In the genomic region with DNA sequence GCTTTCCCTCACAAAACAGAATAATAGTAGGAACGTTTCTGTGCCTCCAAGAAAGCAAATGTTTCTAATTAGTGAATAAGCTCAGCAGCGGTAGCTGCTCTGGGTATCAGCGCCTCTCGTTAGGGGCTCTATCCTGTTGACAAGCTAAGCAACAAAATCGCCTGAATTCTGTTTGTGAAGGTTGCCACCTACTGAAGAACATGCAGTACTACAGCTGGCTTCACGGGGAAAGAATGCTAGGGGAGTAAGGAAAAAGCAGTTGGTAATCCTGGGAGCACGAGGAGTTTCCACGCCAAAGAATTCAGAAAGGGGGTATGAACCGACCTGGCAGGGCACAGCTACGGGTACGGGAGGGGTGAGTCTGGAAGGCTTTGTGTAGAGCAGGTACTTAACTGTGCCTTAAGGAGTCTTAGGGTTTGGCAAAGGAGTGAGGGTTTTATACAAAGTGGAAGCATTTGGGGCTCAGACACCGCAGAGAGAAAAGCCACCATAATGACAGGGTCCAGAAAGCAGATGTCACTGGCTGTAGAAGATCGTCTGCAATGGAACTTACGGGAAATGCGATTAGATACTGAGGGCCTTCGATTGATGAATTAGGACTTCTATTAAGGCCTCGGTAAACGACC, we compare ENCODE assay signal across 7 cellular contexts.
DNase-seq lines count a peak whose midpoint lies in the region; ATAC-seq and TF ChIP-seq lines count a peak whose summit lies in the region.

No MANE protein-coding gene starts in this region.

- no peaks in the 10 kb centered on the region for H3K9me3 Mint-ChIP-seq in activated naive CD8-positive, alpha-beta T cell treated with anti-CD3 and anti-CD28 coated beads, Interleukin-2, amount 10 ng/mL, durations not matched to agents 7 days and 5 days

- H3K27ac ChIP-seq in RWPE2 (ENCODE audit: poor library complexity, severe bottlenecking) = no peak overlapping the region
- H3K27ac ChIP-seq in heart left ventricle = no peak overlapping the region

- intact Hi-C loops in heart left ventricle (cut with DNase I) = loop anchor here in 9 of 10 donors (2.0 to 10.0 kb wide), 4 partner anchors 30 to 523 kb away; no protein-coding TSS in a partner anchor

- POLR2A ChIA-PET in activated naive CD8-positive, alpha-beta T cell treated with anti-CD3 and anti-CD28 coated beads, Interleukin-2, amount 10 ng/mL, durations not matched to agents 7 days and 5 days (lab: Charles Lee) = interaction anchor here (0.7 kb wide), 1 partner anchor 31 kb away, joined by 4 read pairs; no protein-coding TSS in a partner anchor

- 27 to 29% (median 28%) methylated on average over 18 of the region's 18 CpGs for WGBS in heart left ventricle, 4 donors

- H3K4me1 ChIP-seq in HAP-1 (peaks cover 3% of the 10 kb centered on the region), Loucy (ENCODE audit: insufficient read depth, low read length, poor library complexity, severe bottlenecking) (peaks cover 9% of the 10 kb centered on the region), RWPE2 (ENCODE audit: insufficient read depth, poor library complexity, severe bottlenecking) (no peaks in the 10 kb centered on the region), heart left ventricle (peaks cover 0 to 8% (median 0%) of the 10 kb centered on the region in 12 donors)

- no peak overlapping the region for H3K27ac Mint-ChIP-seq in activated naive CD8-positive, alpha-beta T cell treated with anti-CD3 and anti-CD28 coated beads, Interleukin-2, amount 10 ng/mL, durations not matched to agents 7 days and 5 days

- H3K79me2 ChIP-seq in Loucy (ENCODE audit: insufficient read depth, low read length) = no peaks in the 10 kb centered on the region

- H3K36me3 Mint-ChIP-seq in activated naive CD8-positive, alpha-beta T cell treated with anti-CD3 and anti-CD28 coated beads, Interleukin-2, amount 10 ng/mL, durations not matched to agents 7 days and 5 days = no peaks in the 10 kb centered on the region

- ATAC-seq in RWPE2 (ENCODE audit: low read depth) (peak; percentile 90), heart left ventricle (peak; percentile 63 to 92 (median 84))
- ATAC-seq in activated naive CD8-positive, alpha-beta T cell treated with anti-CD3 and anti-CD28 coated beads, Interleukin-2, amount 10 ng/mL, durations not matched to agents 7 days and 5 days (ENCODE audit: low read depth) = peak; percentile 75

- H3K27me3 ChIP-seq in HAP-1 (ENCODE audit: low read depth) (no peaks in the 10 kb centered on the region), Loucy (ENCODE audit: insufficient read depth, low read length, poor library complexity, severe bottlenecking) (no peaks in the 10 kb centered on the region), RWPE2 (ENCODE audit: insufficient read depth, poor library complexity, severe bottlenecking) (no peaks in the 10 kb centered on the region), heart left ventricle (no peaks in the 10 kb centered on the region)

- H3K9me3 ChIP-seq in HAP-1 (no peaks in the 10 kb centered on the region), Loucy (ENCODE audit: insufficient read depth, low read depth, low read length) (no peaks in the 10 kb centered on the region), RWPE2 (ENCODE audit: severe bottlenecking) (no peaks in the 10 kb centered on the region), heart left ventricle (no peaks in the 10 kb centered on the region)

- no peak overlapping the region for H3K4me3 ChIP-seq in HAP-1
- H3K4me3 ChIP-seq in Loucy (ENCODE audit: low read length, poor library complexity, severe bottlenecking) = peak overlapping the region; percentile 37
- no peak overlapping the region for H3K4me3 ChIP-seq in RWPE2 (ENCODE audit: severe bottlenecking)
- H3K4me3 ChIP-seq in heart left ventricle = peak overlapping the region in 4 of 12 donors; percentile 12 to 23 (median 22)

- H3F3A ChIP-seq in Loucy (ENCODE audit: low read depth) = no peaks in the 10 kb centered on the region

- no peak for TF ChIP-seq POLR2A in heart left ventricle (IDR thresholded peaks at IDR 0.05)

- peak; percentile 52 for TF ChIP-seq CTCF in GM12801 (IDR thresholded peaks at IDR 0.05; ENCODE audit: extremely low read depth, insufficient read length)
- TF ChIP-seq CTCF in Loucy (conservative IDR thresholded peaks at IDR 0.05; ENCODE audit: low read length) = peak; percentile 97
- TF ChIP-seq CTCF in RWPE2 (IDR thresholded peaks at IDR 0.05; ENCODE audit: poor library complexity, severe bottlenecking) = peak; percentile 86
- TF ChIP-seq CTCF in heart left ventricle (IDR thresholded peaks at IDR 0.05) = peak; percentile 75 to 96 (median 88)

- peaks cover 2% of the 10 kb centered on the region for H3K27me3 Mint-ChIP-seq in activated naive CD8-positive, alpha-beta T cell treated with anti-CD3 and anti-CD28 coated beads, Interleukin-2, amount 10 ng/mL, durations not matched to agents 7 days and 5 days

- peak; percentile 72 to 73 for DNase-seq in HAP-1 (ENCODE audit: low spot score in 2 of 2)
- DNase-seq in RWPE2 (ENCODE audit: low spot score) = no peak
- DNase-seq in activated naive CD8-positive, alpha-beta T cell treated with anti-CD3 and anti-CD28 coated beads, Interleukin-2, amount 10 ng/mL, durations not matched to agents 7 days and 5 days = peak; percentile 38
- DNase-seq in heart left ventricle = peak in 4 of 5 donors; percentile 38 to 48 (median 44)
- peak; percentile 80 for DNase-seq in pons (ENCODE audit: low spot score)

- no peaks in the 10 kb centered on the region for H3K36me3 ChIP-seq in HAP-1 (replicated peaks)
- H3K36me3 ChIP-seq in Loucy (ENCODE audit: insufficient read depth, low read length) = no peaks in the 10 kb centered on the region
- no peaks in the 10 kb centered on the region for H3K36me3 ChIP-seq in RWPE2 (ENCODE audit: low read depth)
- H3K36me3 ChIP-seq in heart left ventricle = no peaks in the 10 kb centered on the region

- in situ Hi-C loops in HAP-1 (cut with MboI; ENCODE audit: low sequenced_read_pairs) = no loop called here

- H3K9ac ChIP-seq in Loucy (ENCODE audit: low read depth, low read length, poor library complexity, severe bottlenecking) = peak overlapping the region; percentile 15

- H3K4me3 Mint-ChIP-seq in activated naive CD8-positive, alpha-beta T cell treated with anti-CD3 and anti-CD28 coated beads, Interleukin-2, amount 10 ng/mL, durations not matched to agents 7 days and 5 days = no peak overlapping the region

- no peaks in the 10 kb centered on the region for H4K20me1 ChIP-seq in Loucy (ENCODE audit: insufficient read depth, low read length, poor library complexity, severe bottlenecking)

- no peaks in the 10 kb centered on the region for H3K9me2 ChIP-seq in Loucy (replicated peaks; ENCODE audit: low read depth, low read length)

- H3K4me1 Mint-ChIP-seq in activated naive CD8-positive, alpha-beta T cell treated with anti-CD3 and anti-CD28 coated beads, Interleukin-2, amount 10 ng/mL, durations not matched to agents 7 days and 5 days = peaks cover 5% of the 10 kb centered on the region

- H2AFZ ChIP-seq in Loucy (ENCODE audit: low read length) = peak overlapping the region; percentile 88

- H3K4me2 ChIP-seq in Loucy (ENCODE audit: low read depth, low read length, poor library complexity, severe bottlenecking) = peak overlapping the region; percentile 60
